In genomic region chr2:10449481-10449831, GRCh38 we compare ENCODE assay signal across 9 cellular contexts. TPM values are rescaled to one million over a fixed set of nuclear protein-coding genes. Genes with fewer than 3 reads are reported as not detected.
DNase-seq lines count a peak whose midpoint lies in the region; ATAC-seq and TF ChIP-seq lines count a peak whose summit lies in the region.
"Had no signal": no experiment of that assay in that cellular context is flagged by ENCODE, and none has a peak within 500 bp of the region (broad histone marks: within the 10 kb centered on the region; RNA-seq: fewer than 3 reads in every experiment).

No MANE protein-coding gene starts in this region.

- no peak for ATAC-seq in CD4-positive, CD25-positive, alpha-beta regulatory T cell (ENCODE audit: low read depth in 2 of 2)
- no peak for ATAC-seq in HG02840 (IDR thresholded peaks at IDR 0.05; ENCODE audit: low FRiP score, unreplicated experiment)
- ATAC-seq in GM19023 (IDR thresholded peaks at IDR 0.05; ENCODE audit: unreplicated experiment) = no peak
- no peak for ATAC-seq in HG02885 (IDR thresholded peaks at IDR 0.05; ENCODE audit: poor library complexity, unreplicated experiment)

- H3K4me3 Mint-ChIP-seq in CD4-positive, CD25-positive, alpha-beta regulatory T cell = peak overlapping the region; percentile 83 to 88 (median 84)

- H3K9me3 Mint-ChIP-seq in CD4-positive, CD25-positive, alpha-beta regulatory T cell = no peaks in the 10 kb centered on the region

- no peaks in the 10 kb centered on the region for H3K27me3 Mint-ChIP-seq in CD4-positive, CD25-positive, alpha-beta regulatory T cell

- no peak for DNase-seq in CD4-positive, CD25-positive, alpha-beta regulatory T cell
- DNase-seq in NB4 (ENCODE audit: low read depth) (peak; percentile 34), GM03348 (ENCODE audit: low spot score) (no peak)
- DNase-seq in effector memory CD4-positive, alpha-beta T cell = no peak

- no peak for TF ChIP-seq CTCF in NB4 (IDR thresholded peaks at IDR 0.05; ENCODE audit: low read depth, low read length)

- H3K27me3 ChIP-seq in CD4-positive, CD25-positive, alpha-beta regulatory T cell (ENCODE audit: control insufficient read depth, insufficient read depth, low read length) = no peaks in the 10 kb centered on the region
- H3K27me3 ChIP-seq in effector memory CD4-positive, alpha-beta T cell (replicated peaks; ENCODE audit: control insufficient read depth, insufficient read depth, low read length, poor library complexity, severe bottlenecking) = no peaks in the 10 kb centered on the region
- no peaks in the 10 kb centered on the region for H3K27me3 ChIP-seq in neuron (ENCODE audit: insufficient read depth, low read length)

- H2AFZ ChIP-seq in neuron (ENCODE audit: low read depth, low read length) = no peak overlapping the region

- H3K9me3 ChIP-seq in CD4-positive, CD25-positive, alpha-beta regulatory T cell (ENCODE audit: control insufficient read depth in 2 of 2, low read length in 2 of 2) = no peaks in the 10 kb centered on the region
- no peaks in the 10 kb centered on the region for H3K9me3 ChIP-seq in effector memory CD4-positive, alpha-beta T cell (ENCODE audit: control insufficient read depth, low read length)
- peaks cover 2% of the 10 kb centered on the region for H3K9me3 ChIP-seq in neuron (ENCODE audit: low read length)
- H3K9me3 ChIP-seq: prostate gland had no signal

- H3K27ac ChIP-seq in CD4-positive, CD25-positive, alpha-beta regulatory T cell (ENCODE audit: insufficient read depth, low read length, poor library complexity, severe bottlenecking) = peak overlapping the region; percentile 96
- H3K27ac ChIP-seq in effector memory CD4-positive, alpha-beta T cell (ENCODE audit: insufficient read depth, low read length, poor library complexity, severe bottlenecking) = no peak overlapping the region

- no peak for TF ChIP-seq POLR2A in NB4 (IDR thresholded peaks at IDR 0.05; ENCODE audit: extremely low read depth, insufficient read length)

- peak overlapping the region; percentile 86 to 97 (median 92) for H3K27ac Mint-ChIP-seq in CD4-positive, CD25-positive, alpha-beta regulatory T cell

- peaks cover 3% of the 10 kb centered on the region for H3K36me3 ChIP-seq in CD4-positive, CD25-positive, alpha-beta regulatory T cell (ENCODE audit: control insufficient read depth, insufficient read depth, low read length)
- H3K36me3 ChIP-seq in effector memory CD4-positive, alpha-beta T cell (ENCODE audit: control insufficient read depth, insufficient read depth, low read length) = peaks cover 7% of the 10 kb centered on the region
- H3K36me3 ChIP-seq in neuron (ENCODE audit: insufficient read depth, low read length) = peaks cover 12% of the 10 kb centered on the region

- peaks cover 35% of the 10 kb centered on the region for H3K4me1 ChIP-seq in CD4-positive, CD25-positive, alpha-beta regulatory T cell (ENCODE audit: control insufficient read depth, insufficient read depth, low read length, poor library complexity, severe bottlenecking)
- H3K4me1 ChIP-seq in effector memory CD4-positive, alpha-beta T cell (ENCODE audit: control insufficient read depth, insufficient read depth, low read length, poor library complexity, severe bottlenecking) = peaks cover 23% of the 10 kb centered on the region
- peaks cover 23% of the 10 kb centered on the region for H3K4me1 ChIP-seq in neuron (ENCODE audit: insufficient read depth, low read length)

- H3K36me3 Mint-ChIP-seq in CD4-positive, CD25-positive, alpha-beta regulatory T cell = peaks cover 5% of the 10 kb centered on the region

- peaks cover 4 to 56% (median 33%) of the 10 kb centered on the region in 4 donors for H3K4me1 Mint-ChIP-seq in CD4-positive, CD25-positive, alpha-beta regulatory T cell

- H3K4me3 ChIP-seq in CD4-positive, CD25-positive, alpha-beta regulatory T cell (ENCODE audit: low read depth, low read length) = peak overlapping the region; percentile 65
- peak overlapping the region; percentile 69 for H3K4me3 ChIP-seq in NB4 (ENCODE audit: low read depth, low read length)
- H3K4me3 ChIP-seq in effector memory CD4-positive, alpha-beta T cell (ENCODE audit: insufficient read depth, low read depth, low read length, poor library complexity, severe bottlenecking) = peak overlapping the region; percentile 62
- peak overlapping the region; percentile 79 for H3K4me3 ChIP-seq in neuron (ENCODE audit: low read length)

RNA-seq across cellular contexts. Expression of gene ODC1, which starts 1.3 kb away (rescaled TPM):
- 105 TPM for total RNA-seq in CD4-positive, CD25-positive, alpha-beta regulatory T cell
- polyA plus RNA-seq in CD4-positive, CD25-positive, alpha-beta regulatory T cell = 100 to 1,000 TPM in 2 of 4 donors, 10 to 100 TPM in 2; 74.1 to 113 (median 92.6) TPM
